11 cellular contexts compared by ENCODE assay signal in genomic region chr2:10333247-10333613, GRCh38. TPM values are rescaled to one million over a fixed set of nuclear protein-coding genes. Genes with fewer than 3 reads are reported as not detected.
DNase-seq lines count a peak whose midpoint lies in the region; ATAC-seq and TF ChIP-seq lines count a peak whose summit lies in the region.
"Had no signal": no experiment of that assay in that cellular context is flagged by ENCODE, and none has a peak within 500 bp of the region (broad histone marks: within the 10 kb centered on the region; RNA-seq: fewer than 3 reads in every experiment).

No MANE protein-coding gene starts in this region.

- H3K4me1 ChIP-seq in mammary epithelial cell (ENCODE audit: insufficient read depth, low read length) (no peaks in the 10 kb centered on the region), NT2/D1 (ENCODE audit: insufficient read depth, insufficient read length) (peaks cover 27% of the 10 kb centered on the region)

- no peak overlapping the region for H3K9ac ChIP-seq in mammary epithelial cell (ENCODE audit: insufficient read depth, low read length)
- H3K9ac ChIP-seq in NT2/D1 (ENCODE audit: insufficient read length, low read depth), result peak overlapping the region; percentile 42

- no peak overlapping the region for H3K4me2 ChIP-seq in mammary epithelial cell (ENCODE audit: insufficient read depth, low read depth, low read length)

- no peak for TF ChIP-seq CTCF in MCF 10A (IDR thresholded peaks at IDR 0.05; ENCODE audit: unreplicated experiment)
- no peak for TF ChIP-seq CTCF in mammary epithelial cell (conservative IDR thresholded peaks at IDR 0.05 in 1 of 2, IDR thresholded peaks at IDR 0.05 in 1 of 2; ENCODE audit: extremely low read depth in 1 of 2, insufficient read depth in 1 of 2, low read depth in 1 of 2, low read length in 2 of 2)

- H3K4me3 ChIP-seq in mammary epithelial cell (replicated peaks in 1 of 3; ENCODE audit: insufficient read depth in 1 of 3, low read depth in 2 of 3, low read length in 3 of 3), result no peak overlapping the region
- no peak overlapping the region for H3K4me3 ChIP-seq in NT2/D1 (ENCODE audit: insufficient read length, low read depth)
- H3K4me3 ChIP-seq: thyroid gland had no signal

- in situ Hi-C loops in mammary epithelial cell (cut with MboI; ENCODE audit: low sequenced_read_pairs in 2 of 2), result no loop called here

- H3K27ac ChIP-seq in mammary epithelial cell (ENCODE audit: insufficient read depth, low read depth, low read length), result no peak overlapping the region
- H3K27ac ChIP-seq: thyroid gland had no signal

- ATAC-seq in stimulated activated naive B cell treated with anti-CD40 and anti-IgM and Interleukin-4, amounts not matched to agents 10 μg/mL and 1 μg/mL and 100 μg/mL, for 72 hours (replicated peaks), result no peak

- BruUV-seq in MCF 10A (replicated peaks; lab: Mats Ljungman, UMichigan) (no TSS peak), mammary epithelial cell (replicated peaks; lab: Mats Ljungman, UMichigan) (no TSS peak)

- no peaks in the 10 kb centered on the region for H3K36me3 ChIP-seq in mammary epithelial cell (ENCODE audit: insufficient read depth, low read length)
- peaks cover 3% of the 10 kb centered on the region for H3K36me3 ChIP-seq in NT2/D1 (ENCODE audit: insufficient read depth, insufficient read length, low read length)
- H3K36me3 ChIP-seq: thyroid gland had no signal

- H4K20me1 ChIP-seq in mammary epithelial cell (ENCODE audit: insufficient read depth, low read length), result no peaks in the 10 kb centered on the region

- peaks cover 94% of the 10 kb centered on the region for H3K79me2 ChIP-seq in mammary epithelial cell (ENCODE audit: insufficient read depth, low read length)

- 51% methylated on average over 5 of the region's 5 CpGs for WGBS in mammary epithelial cell (ENCODE audit: low coverage, missing lambda C conversion rate)

- DNase-seq in MCF 10A (ENCODE audit: unreplicated experiment) (no peak), mammary epithelial cell (no peak), NT2/D1 (ENCODE audit: low read depth, low spot score) (no peak), immature natural killer cell (no peak), kidney tubule cell (ENCODE audit: low spot score) (no peak), SHP77 treated with DMSO at 0.1 percent for 48 hours (lab: John Stamatoyannopoulos, UW) (no peak), NCI-H2081 treated with DMSO at 0.1 percent for 48 hours (lab: John Stamatoyannopoulos, UW) (no peak)
- no peak for DNase-seq in stimulated activated naive B cell treated with anti-CD40 and anti-IgM and Interleukin-4, amounts not matched to agents 10 μg/mL and 1 μg/mL and 100 μg/mL, for 72 hours
- DNase-seq: activated CD4-positive, alpha-beta T cell treated with anti-CD3 and anti-CD28 coated beads, Interleukin-2, amount 50 U/mL, for 1 hour; Caco-2 had no signal

- H3K27me3 Mint-ChIP-seq in MCF 10A (ENCODE audit: insufficient read depth, unreplicated experiment) (no peaks in the 10 kb centered on the region), immature natural killer cell (ENCODE audit: low read depth in 3 of 3) (peaks cover 3 to 4% (median 3%) of the 10 kb centered on the region in 3 donors)
- no peaks in the 10 kb centered on the region for H3K27me3 Mint-ChIP-seq in stimulated activated naive B cell treated with anti-CD40 and anti-IgM and Interleukin-4, amounts not matched to agents 10 μg/mL and 1 μg/mL and 100 μg/mL, for 72 hours

- intact Hi-C loops in MCF 10A (cut with micrococcal nuclease), result no loop called here
- intact Hi-C loops in mammary epithelial cell (cut with micrococcal nuclease), result no loop called here

- H2AFZ ChIP-seq in mammary epithelial cell (ENCODE audit: low read depth, low read length), result no peak overlapping the region

- dilution Hi-C loops in mammary epithelial cell (cut with HindIII; ENCODE audit: low sequenced_read_pairs), result no loop called here

- POLR2A ChIA-PET in MCF 10A (lab: Yijun Ruan, JAX), result interaction anchor here (0.5 kb wide), 1 partner anchor 307 kb away, joined by 3 read pairs; no protein-coding TSS in a partner anchor

- H3K4me3 Mint-ChIP-seq in MCF 10A (ENCODE audit: unreplicated experiment), result no peak overlapping the region
- peak overlapping the region in 3 of 5 donors; percentile 1 to 47 (median 22) for H3K4me3 Mint-ChIP-seq in immature natural killer cell
- peak overlapping the region; percentile 78 to 88 for H3K4me3 Mint-ChIP-seq in stimulated activated naive B cell treated with anti-CD40 and anti-IgM and Interleukin-4, amounts not matched to agents 10 μg/mL and 1 μg/mL and 100 μg/mL, for 72 hours

- H3K9me3 ChIP-seq in mammary epithelial cell (replicated peaks; ENCODE audit: insufficient read depth, low read length) (peaks cover 7% of the 10 kb centered on the region), NT2/D1 (ENCODE audit: insufficient read depth, low read length) (peaks cover 10% of the 10 kb centered on the region; the same call in 1 of the 2 replicates)
- H3K9me3 ChIP-seq: Caco-2, thyroid gland had no signal

- H3K27ac Mint-ChIP-seq in MCF 10A (ENCODE audit: low read depth, unreplicated experiment) (peak overlapping the region; percentile 59), immature natural killer cell (peak overlapping the region in 2 of 6 donors; percentile 22 to 51)
- peak overlapping the region; percentile 95 for H3K27ac Mint-ChIP-seq in stimulated activated naive B cell treated with anti-CD40 and anti-IgM and Interleukin-4, amounts not matched to agents 10 μg/mL and 1 μg/mL and 100 μg/mL, for 72 hours

- H3K27me3 ChIP-seq in mammary epithelial cell (ENCODE audit: insufficient read depth, low read length), result no peaks in the 10 kb centered on the region
- H3K27me3 ChIP-seq in NT2/D1 (ENCODE audit: insufficient read depth, insufficient read length), result no peaks in the 10 kb centered on the region
- H3K27me3 ChIP-seq: thyroid gland had no signal

- peaks cover 36% of the 10 kb centered on the region for H3K4me1 Mint-ChIP-seq in MCF 10A (ENCODE audit: insufficient read depth, unreplicated experiment)
- H3K4me1 Mint-ChIP-seq in immature natural killer cell, result peaks cover 54 to 64% of the 10 kb centered on the region in 2 donors
- peaks cover 57 to 61% of the 10 kb centered on the region in 2 donors for H3K4me1 Mint-ChIP-seq in stimulated activated naive B cell treated with anti-CD40 and anti-IgM and Interleukin-4, amounts not matched to agents 10 μg/mL and 1 μg/mL and 100 μg/mL, for 72 hours

- CTCF ChIA-PET in MCF 10A (lab: Yijun Ruan, JAX) (interaction anchor here (1.1 to 1.5 kb wide), 2 partner anchors 50 to 76 kb away, joined by 3 to 4 read pairs; no protein-coding TSS in a partner anchor), mammary epithelial cell (lab: Charles Lee; ENCODE audit: low non-redundant PET) (no interaction called here)

- H3K36me3 Mint-ChIP-seq in MCF 10A (ENCODE audit: insufficient read depth, unreplicated experiment), result peaks cover 8% of the 10 kb centered on the region
- peaks cover 0 to 8% (median 4%) of the 10 kb centered on the region in 3 donors for H3K36me3 Mint-ChIP-seq in immature natural killer cell
- peaks cover 8 to 22% of the 10 kb centered on the region in 2 donors for H3K36me3 Mint-ChIP-seq in stimulated activated naive B cell treated with anti-CD40 and anti-IgM and Interleukin-4, amounts not matched to agents 10 μg/mL and 1 μg/mL and 100 μg/mL, for 72 hours

- no peaks in the 10 kb centered on the region for H3K9me3 Mint-ChIP-seq in MCF 10A (ENCODE audit: unreplicated experiment)
- H3K9me3 Mint-ChIP-seq in immature natural killer cell, result peaks cover 0 to 1% (median 0%) of the 10 kb centered on the region in 6 donors
- peaks cover 7% of the 10 kb centered on the region in 2 donors for H3K9me3 Mint-ChIP-seq in stimulated activated naive B cell treated with anti-CD40 and anti-IgM and Interleukin-4, amounts not matched to agents 10 μg/mL and 1 μg/mL and 100 μg/mL, for 72 hours

RNA-seq across cellular contexts. Expression of gene HPCAL1, which starts 30.5 kb away (rescaled TPM):
- total RNA-seq in MCF 10A (2022) (136 and 144 TPM in 2 replicates), mammary epithelial cell (10 to 100 TPM; 26.3 to 82.8 TPM)
- polyA plus RNA-seq in mammary epithelial cell (75.1 TPM), immature natural killer cell (10 to 100 TPM; 64.9 to 89.7 (median 88.9) TPM)
- polyA minus RNA-seq in mammary epithelial cell, result 56.5 TPM
